19 cellular contexts compared by ENCODE assay signal in the genomic region with DNA sequence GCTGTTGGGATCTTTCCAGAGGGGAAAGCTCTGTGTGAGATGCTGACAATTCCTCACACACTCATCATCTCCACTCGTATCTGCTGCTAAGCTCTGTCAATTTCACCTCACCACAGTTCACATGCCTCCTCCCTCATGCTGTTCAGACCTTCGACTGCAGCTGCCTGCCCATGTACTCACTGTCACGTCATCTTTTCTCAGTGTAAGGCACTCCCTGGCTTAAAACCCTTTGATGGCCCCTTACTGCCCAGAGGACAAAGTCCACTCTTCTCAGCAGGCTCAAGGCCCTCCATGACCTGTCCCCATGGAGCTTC. TPM values are rescaled to one million over a fixed set of nuclear protein-coding genes. Genes with fewer than 3 reads are reported as not detected.
DNase-seq lines count a peak whose midpoint lies in the region; ATAC-seq and TF ChIP-seq lines count a peak whose summit lies in the region.
"Had no signal": no experiment of that assay in that cellular context is flagged by ENCODE, and none has a peak within 500 bp of the region (broad histone marks: within the 10 kb centered on the region; RNA-seq: fewer than 3 reads in every experiment).

No MANE protein-coding gene starts in this region.

- TF ChIP-seq CTCF in choroid plexus epithelial cell (conservative IDR thresholded peaks at IDR 0.05; ENCODE audit: low read depth, low read length) (no peak), GM10248 (IDR thresholded peaks at IDR 0.05; ENCODE audit: control extremely low read depth, extremely low read depth, low read depth, missing control alignments) (no peak)

- POLR2A ChIA-PET in GM10248 (lab: Yijun Ruan, JAX), result no interaction called here

- DNase-seq in COLO668 (lab: John Stamatoyannopoulos, UW; ENCODE audit: unreplicated experiment), result peak; percentile 55
- peak; percentile 84 for DNase-seq in LHCN-M2 (ENCODE audit: low read depth)
- peak; percentile 51 for DNase-seq in choroid plexus epithelial cell (ENCODE audit: low read depth)
- DNase-seq in non-pigmented ciliary epithelial cell (ENCODE audit: low read depth), result peak; percentile 13
- no peak for DNase-seq in GM10248 (ENCODE audit: extremely low spot score)
- no peak for DNase-seq in DMS114 treated with DMSO at 0.1 percent for 48 hours (lab: John Stamatoyannopoulos, UW; ENCODE audit: unreplicated experiment)
- no peak for DNase-seq in effector memory CD4-positive, alpha-beta T cell
- DNase-seq: activated CD4-positive, alpha-beta T cell treated with anti-CD3 and anti-CD28 coated beads, Interleukin-2, amount 10 ng/mL, durations not matched to agents 7 days and 5 days; activated T-cell treated with anti-CD3 and anti-CD28 coated beads, Interleukin-2, amount 50 U/mL, for 4 hours; GF-D8; T1000 had no signal

- CTCF ChIA-PET in GM10248 (lab: Yijun Ruan, JAX), result interaction anchor here (0.9 to 15.2 kb wide), 3 partner anchors 11 to 147 kb away, joined by 3 to 220 read pairs (median 83); partner anchors contain the start of gene KCNJ11

- H3K27me3 ChIP-seq in effector memory CD4-positive, alpha-beta T cell (replicated peaks; ENCODE audit: control insufficient read depth, insufficient read depth, low read length, poor library complexity, severe bottlenecking), result no peaks in the 10 kb centered on the region
- H3K27me3 ChIP-seq: dorsolateral prefrontal cortex had no signal

- no peak for ATAC-seq in GM18511 (IDR thresholded peaks at IDR 0.05; ENCODE audit: unreplicated experiment)
- ATAC-seq: activated T-cell treated with anti-CD3 and anti-CD28 coated beads, Interleukin-2, amount 50 U/mL, for 4 hours had no signal

- H3K4me3 ChIP-seq in choroid plexus epithelial cell (ENCODE audit: low read depth, low read length), result no peak overlapping the region
- H3K4me3 ChIP-seq in effector memory CD4-positive, alpha-beta T cell (ENCODE audit: insufficient read depth, low read depth, low read length, poor library complexity, severe bottlenecking), result no peak overlapping the region
- H3K4me3 ChIP-seq: dorsolateral prefrontal cortex, lung, SJSA1, skin epidermis had no signal

- H3K27ac ChIP-seq in effector memory CD4-positive, alpha-beta T cell (ENCODE audit: insufficient read depth, low read length, poor library complexity, severe bottlenecking), result no peak overlapping the region
- H3K27ac ChIP-seq: SJSA1 had no signal

- H3K9me3 ChIP-seq in effector memory CD4-positive, alpha-beta T cell (ENCODE audit: control insufficient read depth, low read length), result no peaks in the 10 kb centered on the region
- H3K9me3 ChIP-seq: SJSA1 had no signal

- H3K36me3 ChIP-seq in effector memory CD4-positive, alpha-beta T cell (ENCODE audit: control insufficient read depth, insufficient read depth, low read length), result no peaks in the 10 kb centered on the region
- H3K36me3 ChIP-seq: SJSA1 had no signal

- H3K4me1 ChIP-seq in effector memory CD4-positive, alpha-beta T cell (ENCODE audit: control insufficient read depth, insufficient read depth, low read length, poor library complexity, severe bottlenecking), result no peaks in the 10 kb centered on the region
- H3K4me1 ChIP-seq: SJSA1 had no signal

RNA-seq across cellular contexts. Expression of gene USH1C, which starts 12.4 kb away (rescaled TPM):
- not detected in 2 replicates for total RNA-seq in LHCN-M2 (2014; rRNA removed)
- not detected for polyA plus RNA-seq in LHCN-M2 (2012)
- total RNA-seq: activated CD4-positive, alpha-beta T cell treated with anti-CD3 and anti-CD28 coated beads, Interleukin-2, amount 10 ng/mL, durations not matched to agents 7 days and 5 days; activated T-cell treated with anti-CD3 and anti-CD28 coated beads, Interleukin-2, amount 50 U/mL, for 4 hours; fibroblast of lung; MCF 10A; SJSA1 had no signal
- polyA plus RNA-seq: CD14-positive monocyte, fibroblast of lung had no signal

RNA-seq across cellular contexts. Expression of gene OTOG, which starts 15.3 kb away (rescaled TPM):
- not detected in 2 replicates for total RNA-seq in LHCN-M2 (2014; rRNA removed)
- polyA plus RNA-seq in LHCN-M2 (2012), result not detected
- total RNA-seq: activated CD4-positive, alpha-beta T cell treated with anti-CD3 and anti-CD28 coated beads, Interleukin-2, amount 10 ng/mL, durations not matched to agents 7 days and 5 days; activated T-cell treated with anti-CD3 and anti-CD28 coated beads, Interleukin-2, amount 50 U/mL, for 4 hours; fibroblast of lung; MCF 10A; SJSA1 had no signal
- polyA plus RNA-seq: CD14-positive monocyte, fibroblast of lung, lung had no signal

RNA-seq across cellular contexts. Expression of gene ABCC8, which starts 55.1 kb away (rescaled TPM):
- not detected in 2 replicates for total RNA-seq in LHCN-M2 (2014; rRNA removed)
- polyA plus RNA-seq in LHCN-M2 (2012), result not detected
- total RNA-seq: activated CD4-positive, alpha-beta T cell treated with anti-CD3 and anti-CD28 coated beads, Interleukin-2, amount 10 ng/mL, durations not matched to agents 7 days and 5 days; activated T-cell treated with anti-CD3 and anti-CD28 coated beads, Interleukin-2, amount 50 U/mL, for 4 hours; fibroblast of lung; MCF 10A; SJSA1 had no signal
- polyA plus RNA-seq: CD14-positive monocyte, fibroblast of lung had no signal

Comparison
In these comparisons a context has a peak if more than half of its experiments do, and no peak if none do; other contexts are left out.
1. DNase-seq: peak in COLO668 (single experiment), LHCN-M2 (single experiment), choroid plexus epithelial cell (single experiment) and non-pigmented ciliary epithelial cell (single experiment); none in GM10248 (single experiment), DMS114 treated with DMSO at 0.1 percent for 48 hours (single experiment) and effector memory CD4-positive, alpha-beta T cell (0 of 3).